35 cellular contexts compared by ENCODE assay signal in the genomic region with DNA sequence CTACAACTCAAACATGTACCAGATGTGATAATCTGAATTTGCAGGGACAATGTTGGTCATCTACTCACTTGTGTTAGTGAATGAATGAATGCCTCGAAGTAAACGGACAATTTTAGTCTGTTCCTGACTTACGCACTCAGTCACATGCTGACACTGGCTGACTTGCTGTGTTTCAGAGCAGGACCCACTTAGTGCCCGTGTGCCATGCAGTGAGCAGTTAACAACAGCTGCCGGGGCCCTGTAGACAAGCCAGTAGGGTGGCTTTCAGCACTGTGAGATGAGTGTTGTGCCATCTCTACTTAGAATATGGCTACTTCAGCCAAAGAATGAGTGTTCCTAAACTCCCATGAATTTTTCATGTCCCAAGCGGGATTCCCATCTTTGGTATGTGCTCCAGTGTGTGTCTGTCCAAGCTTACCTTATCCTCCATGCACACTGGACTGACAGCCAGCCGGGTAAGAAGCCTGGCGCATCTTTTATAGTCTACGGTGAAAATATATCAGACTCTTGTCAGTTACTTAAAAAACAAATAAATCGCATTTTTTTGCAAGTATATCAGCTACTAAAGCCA. TPM values are rescaled to one million over a fixed set of nuclear protein-coding genes. Genes with fewer than 3 reads are reported as not detected.
"Had no signal": no experiment of that assay in that cellular context is flagged by ENCODE, and none has a peak within 500 bp of the region (broad histone marks: within the 10 kb centered on the region; RNA-seq: fewer than 3 reads in every experiment).

No MANE protein-coding gene starts in this region.

- H3K4me1 Mint-ChIP-seq: activated CD4-positive, alpha-beta T cell treated with anti-CD3 and anti-CD28 coated beads, Interleukin-2, amount 10 ng/mL, durations not matched to agents 7 days and 5 days; activated T-helper 17 cell treated with anti-CD3 and anti-CD28 coated beads, Interleukin-2, amount 50 U/mL, for 72 hours had no signal

- H3K27ac ChIP-seq: brain microvascular endothelial cell, breast epithelium, VCaP had no signal

- H3K27ac Mint-ChIP-seq: activated B cell treated with CpG ODN at 0.5 μM for 24 hours; activated CD4-positive, alpha-beta memory T cell treated with anti-CD3 and anti-CD28 coated beads for 36 hours; activated CD4-positive, alpha-beta T cell treated with anti-CD3 and anti-CD28 coated beads, Interleukin-2, amount 10 ng/mL, durations not matched to agents 7 days and 5 days; activated CD8-positive, alpha-beta T cell treated with anti-CD3 and anti-CD28 coated beads for 36 hours; activated naive CD4-positive, alpha-beta T cell treated with anti-CD3 and anti-CD28 coated beads for 36 hours; activated naive CD4-positive, alpha-beta T cell treated with anti-CD3 and anti-CD28 coated beads, Interleukin-2, amount 50 U/mL, for 72 hours; activated naive CD8-positive, alpha-beta T cell treated with anti-CD3 and anti-CD28 coated beads for 36 hours; activated T-cell treated with anti-CD3 and anti-CD28 coated beads, Interleukin-2, amount 50 U/mL, for 72 hours; activated T-helper 1 cell treated with anti-CD3 and anti-CD28 coated beads, Interleukin-12 subunit alpha, Interleukin-12 subunit beta, Interleukin-2, Interleukin-4 antibody, amounts not matched to agents 30 ng/mL and 10 ng/mL and 1 ng/mL, durations not matched to agents 14 hours and 24 hours and 36 hours; activated T-helper 17 cell treated with anti-CD3 and anti-CD28 coated beads, Interleukin-2, amount 50 U/mL, for 72 hours; T-helper 1 cell treated with Interleukin-12 subunit alpha and Interleukin-12 subunit beta and Interleukin-4 antibody, amounts not matched to agents 30 μg/mL and 1 μg/mL, for 36 hours; T-helper 2 cell treated with Interferon-gamma antibody and Interleukin-4, amounts not matched to agents 5 μg/mL and 100 μg/mL, for 36 hours had no signal

- H3K4me3 ChIP-seq: adrenal gland, breast epithelium had no signal

- FAIRE-seq: TTC549 had no signal

- H3K9me3 ChIP-seq: adrenal gland, breast epithelium had no signal

- H3K27me3 ChIP-seq: adrenal gland, brain microvascular endothelial cell had no signal

- H3K4me1 ChIP-seq: breast epithelium had no signal

- H3K4me3 Mint-ChIP-seq: activated B cell treated with CpG ODN at 0.5 μM for 24 hours; activated CD4-positive, alpha-beta memory T cell treated with anti-CD3 and anti-CD28 coated beads for 36 hours; activated CD4-positive, alpha-beta T cell treated with anti-CD3 and anti-CD28 coated beads, Interleukin-2, amount 10 ng/mL, durations not matched to agents 7 days and 5 days; activated CD8-positive, alpha-beta T cell treated with anti-CD3 and anti-CD28 coated beads for 36 hours; activated naive CD4-positive, alpha-beta T cell treated with anti-CD3 and anti-CD28 coated beads for 36 hours; activated naive CD8-positive, alpha-beta T cell treated with anti-CD3 and anti-CD28 coated beads for 36 hours; activated T-cell treated with anti-CD3 and anti-CD28 coated beads, Interleukin-2, amount 50 U/mL, for 4 hours; activated T-cell treated with anti-CD3 and anti-CD28 coated beads, Interleukin-2, amount 50 U/mL, for 72 hours; activated T-helper 1 cell treated with anti-CD3 and anti-CD28 coated beads, Interleukin-12 subunit alpha, Interleukin-12 subunit beta, Interleukin-2, Interleukin-4 antibody, amounts not matched to agents 30 ng/mL and 10 ng/mL and 1 ng/mL, durations not matched to agents 14 hours and 24 hours and 36 hours; activated T-helper 17 cell treated with anti-CD3 and anti-CD28 coated beads, Interleukin-2, amount 50 U/mL, for 72 hours; T-helper 1 cell treated with Interleukin-12 subunit alpha and Interleukin-12 subunit beta and Interleukin-4 antibody, amounts not matched to agents 30 μg/mL and 1 μg/mL, for 36 hours; T-helper 2 cell treated with Interferon-gamma antibody and Interleukin-4, amounts not matched to agents 5 μg/mL and 100 μg/mL, for 36 hours had no signal

- DNase-seq: activated B cell treated with CpG ODN at 0.5 μM for 24 hours; activated CD4-positive, alpha-beta memory T cell treated with anti-CD3 and anti-CD28 coated beads for 36 hours; activated CD4-positive, alpha-beta T cell treated with anti-CD3 and anti-CD28 coated beads for 4 hours; activated CD4-positive, alpha-beta T cell treated with anti-CD3 and anti-CD28 coated beads, Interleukin-2, amount 10 ng/mL, durations not matched to agents 7 days and 5 days; activated CD4-positive, alpha-beta T cell treated with anti-CD3 and anti-CD28 coated beads, Interleukin-2, amount 50 U/mL, for 4 hours; activated CD4-positive, CD25-positive, alpha-beta regulatory T cell treated with anti-CD3 and anti-CD28 coated beads, Interleukin-2, amount 50 U/mL, for 72 hours; activated CD8-positive, alpha-beta memory T cell treated with anti-CD3 and anti-CD28 coated beads, Interleukin-2, amount 50 U/mL, for 4 hours; activated CD8-positive, alpha-beta T cell treated with anti-CD3 and anti-CD28 coated beads for 36 hours; activated effector memory CD4-positive, alpha-beta T cell treated with anti-CD3 and anti-CD28 coated beads, Interleukin-2, amount 50 U/mL, for 16 hours; activated gamma-delta T cell treated with Interleukin-2 at 50 U/mL for 16 hours; activated naive CD4-positive, alpha-beta T cell; activated naive CD4-positive, alpha-beta T cell treated with anti-CD3 and anti-CD28 coated beads for 36 hours; activated naive CD4-positive, alpha-beta T cell treated with anti-CD3 and anti-CD28 coated beads, Interleukin-2, amount 50 U/mL, for 16 hours; activated naive CD8-positive, alpha-beta T cell treated with anti-CD3 and anti-CD28 coated beads for 36 hours; activated T-cell treated with anti-CD3 and anti-CD28 coated beads for 4 hours; activated T-cell treated with anti-CD3 and anti-CD28 coated beads, Interleukin-2, amount 50 U/mL, for 1 hour; activated T-cell treated with anti-CD3 and anti-CD28 coated beads, Interleukin-2, amount 50 U/mL, for 4 hours; activated T-cell treated with anti-CD3 and anti-CD28 coated beads, Interleukin-2, amount 50 U/mL, for 72 hours; amniotic stem cell; aorta; brain microvascular endothelial cell; central memory CD4-positive, alpha-beta T cell; T-helper 1 cell; T-helper 2 cell; T-helper 9 cell had no signal

- H3K9me3 Mint-ChIP-seq: activated B cell treated with CpG ODN at 0.5 μM for 24 hours; activated CD4-positive, alpha-beta memory T cell treated with anti-CD3 and anti-CD28 coated beads for 36 hours; activated CD4-positive, alpha-beta T cell treated with anti-CD3 and anti-CD28 coated beads, Interleukin-2, amount 10 ng/mL, durations not matched to agents 7 days and 5 days; activated CD8-positive, alpha-beta T cell treated with anti-CD3 and anti-CD28 coated beads for 36 hours; activated naive CD4-positive, alpha-beta T cell treated with anti-CD3 and anti-CD28 coated beads for 36 hours; activated naive CD4-positive, alpha-beta T cell treated with anti-CD3 and anti-CD28 coated beads, Interleukin-2, amount 50 U/mL, for 72 hours; activated naive CD8-positive, alpha-beta T cell treated with anti-CD3 and anti-CD28 coated beads for 36 hours; activated T-cell treated with anti-CD3 and anti-CD28 coated beads, Interleukin-2, amount 50 U/mL, for 4 hours; activated T-cell treated with anti-CD3 and anti-CD28 coated beads, Interleukin-2, amount 50 U/mL, for 72 hours; activated T-helper 1 cell treated with anti-CD3 and anti-CD28 coated beads, Interleukin-12 subunit alpha, Interleukin-12 subunit beta, Interleukin-2, Interleukin-4 antibody, amounts not matched to agents 30 ng/mL and 10 ng/mL and 1 ng/mL, durations not matched to agents 14 hours and 24 hours and 36 hours; activated T-helper 17 cell treated with anti-CD3 and anti-CD28 coated beads, Interleukin-2, amount 50 U/mL, for 72 hours; T-helper 1 cell treated with Interleukin-12 subunit alpha and Interleukin-12 subunit beta and Interleukin-4 antibody, amounts not matched to agents 30 μg/mL and 1 μg/mL, for 36 hours; T-helper 2 cell treated with Interferon-gamma antibody and Interleukin-4, amounts not matched to agents 5 μg/mL and 100 μg/mL, for 36 hours had no signal

RNA-seq across cellular contexts. Expression of a gene that starts 5.1 kb away (rescaled TPM):
- total RNA-seq: activated B cell treated with CpG ODN at 0.5 μM for 24 hours; activated CD4-positive, alpha-beta memory T cell treated with anti-CD3 and anti-CD28 coated beads for 36 hours; activated CD4-positive, alpha-beta T cell treated with anti-CD3 and anti-CD28 coated beads, Interleukin-2, amount 10 ng/mL, durations not matched to agents 7 days and 5 days; activated CD8-positive, alpha-beta memory T cell treated with anti-CD3 and anti-CD28 coated beads for 36 hours; activated CD8-positive, alpha-beta T cell treated with anti-CD3 and anti-CD28 coated beads for 36 hours; activated naive CD4-positive, alpha-beta T cell treated with anti-CD3 and anti-CD28 coated beads for 36 hours; activated naive CD8-positive, alpha-beta T cell treated with anti-CD3 and anti-CD28 coated beads for 36 hours; activated T-cell treated with anti-CD3 and anti-CD28 coated beads, Interleukin-2, amount 50 U/mL, for 4 hours; activated T-helper 17 cell treated with anti-CD3 and anti-CD28 coated beads, Interleukin-2, amount 50 U/mL, for 72 hours had no signal
